Comparison of ENCODE assay signal across 19 cellular contexts in the genomic region with DNA sequence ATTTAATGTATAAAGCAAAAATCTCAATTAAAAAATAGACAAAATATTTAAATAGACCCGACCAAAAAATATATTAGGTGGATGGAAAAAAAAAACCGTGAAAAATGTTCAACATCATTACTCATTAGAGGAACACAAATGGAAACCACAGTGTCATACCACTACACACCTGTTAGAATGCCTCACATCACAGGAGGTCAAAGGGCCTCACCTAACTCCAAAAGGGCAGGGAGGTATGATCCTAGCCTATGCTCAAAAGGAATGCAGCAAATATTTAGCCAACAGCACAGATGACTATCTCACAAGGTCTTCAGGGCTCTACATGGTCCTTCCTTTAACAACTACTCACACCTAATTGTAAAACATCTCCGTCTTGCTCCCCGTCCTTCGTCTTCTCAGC.
A peak's percentile ranks its signal among the peaks of the same experiment; 100 is the strongest.
DNase-seq lines count a peak whose midpoint lies in the region; ATAC-seq and TF ChIP-seq lines count a peak whose summit lies in the region.
"Had no signal": no experiment of that assay in that cellular context is flagged by ENCODE, and none has a peak within 500 bp of the region (broad histone marks: within the 10 kb centered on the region; RNA-seq: fewer than 3 reads in every experiment).

No MANE protein-coding gene starts in this region.

- H3K27ac Mint-ChIP-seq in activated B cell treated with CpG ODN at 0.5 μM for 24 hours = peak overlapping the region; percentile 42
- H3K27ac Mint-ChIP-seq in stimulated activated naive B cell treated with anti-CD40 and anti-IgM and Interleukin-4, amounts not matched to agents 10 μg/mL and 1 μg/mL and 100 μg/mL, for 72 hours = no peak overlapping the region

- intact Hi-C loops in activated B cell treated with CpG ODN at 0.5 μM for 24 hours (cut with micrococcal nuclease) = no loop called here

- H3K4me3 ChIP-seq in smooth muscle cell = no peak overlapping the region
- H3K4me3 ChIP-seq: K562 had no signal

- no peak overlapping the region for H2AFZ ChIP-seq in smooth muscle cell (ENCODE audit: low read depth)

- no peaks in the 10 kb centered on the region for H3K36me3 ChIP-seq in smooth muscle cell (ENCODE audit: low read depth)

- H3F3A ChIP-seq in smooth muscle cell (ENCODE audit: low read depth) = no peaks in the 10 kb centered on the region

- no peaks in the 10 kb centered on the region for H3K9me3 ChIP-seq in smooth muscle cell (replicated peaks; ENCODE audit: low read depth)

- ATAC-seq in GM18867 (IDR thresholded peaks at IDR 0.05; ENCODE audit: unreplicated experiment) (peak; percentile 85), GM21447 (IDR thresholded peaks at IDR 0.05; ENCODE audit: unreplicated experiment) (peak; percentile 61), activated B cell treated with CpG ODN at 0.5 μM for 24 hours (ENCODE audit: low read depth) (peak; percentile 34), HG03097 (IDR thresholded peaks at IDR 0.05; ENCODE audit: low FRiP score, unreplicated experiment) (no peak)
- peak; percentile 60 to 79 for ATAC-seq in stimulated activated naive B cell treated with anti-CD40 and anti-IgM and Interleukin-4, amounts not matched to agents 10 μg/mL and 1 μg/mL and 100 μg/mL, for 72 hours (replicated peaks)
- ATAC-seq: K562, SK-N-SH treated with all-trans-retinoic acid at 6 μM for 48 hours had no signal

- no peak overlapping the region for H3K9ac ChIP-seq in smooth muscle cell (ENCODE audit: low read depth)

- no peaks in the 10 kb centered on the region for H3K36me3 Mint-ChIP-seq in activated B cell treated with CpG ODN at 0.5 μM for 24 hours (ENCODE audit: low read depth)
- H3K36me3 Mint-ChIP-seq in stimulated activated naive B cell treated with anti-CD40 and anti-IgM and Interleukin-4, amounts not matched to agents 10 μg/mL and 1 μg/mL and 100 μg/mL, for 72 hours = peaks cover 5 to 13% of the 10 kb centered on the region in 2 donors

- TF ChIP-seq CTCF in activated B cell treated with CpG ODN at 0.5 μM for 24 hours (IDR thresholded peaks at IDR 0.05) (no peak), smooth muscle cell (IDR thresholded peaks at IDR 0.05; ENCODE audit: borderline replicate concordance, insufficient read depth, poor library complexity, severe bottlenecking) (no peak)

- 92% methylated on average over 5 of the region's 5 CpGs for WGBS in smooth muscle cell (ENCODE audit: low lambda C conversion rate)

- no peak overlapping the region for H3K4me2 ChIP-seq in smooth muscle cell

- H4K20me1 ChIP-seq in smooth muscle cell (ENCODE audit: low read depth) = no peaks in the 10 kb centered on the region

- no peak overlapping the region for H3K4me3 Mint-ChIP-seq in activated B cell treated with CpG ODN at 0.5 μM for 24 hours
- no peak overlapping the region for H3K4me3 Mint-ChIP-seq in stimulated activated naive B cell treated with anti-CD40 and anti-IgM and Interleukin-4, amounts not matched to agents 10 μg/mL and 1 μg/mL and 100 μg/mL, for 72 hours

- POLR2A ChIA-PET in activated B cell treated with CpG ODN at 0.5 μM for 24 hours (lab: Charles Lee) = no interaction called here

- H3K27me3 Mint-ChIP-seq in activated B cell treated with CpG ODN at 0.5 μM for 24 hours = no peaks in the 10 kb centered on the region
- no peaks in the 10 kb centered on the region for H3K27me3 Mint-ChIP-seq in stimulated activated naive B cell treated with anti-CD40 and anti-IgM and Interleukin-4, amounts not matched to agents 10 μg/mL and 1 μg/mL and 100 μg/mL, for 72 hours

- no peaks in the 10 kb centered on the region for H3K79me2 ChIP-seq in smooth muscle cell (ENCODE audit: low read depth)

- H3K4me1 Mint-ChIP-seq in activated B cell treated with CpG ODN at 0.5 μM for 24 hours = peaks cover 18% of the 10 kb centered on the region
- H3K4me1 Mint-ChIP-seq in stimulated activated naive B cell treated with anti-CD40 and anti-IgM and Interleukin-4, amounts not matched to agents 10 μg/mL and 1 μg/mL and 100 μg/mL, for 72 hours = peaks cover 17 to 25% of the 10 kb centered on the region in 2 donors

- no peak overlapping the region for H3K27ac ChIP-seq in smooth muscle cell (ENCODE audit: low read depth)

- DNase-seq in activated B cell treated with CpG ODN at 0.5 μM for 24 hours (no peak), smooth muscle cell (lab: John Stamatoyannopoulos, UW; ENCODE audit: unreplicated experiment) (no peak)
- no peak for DNase-seq in stimulated activated naive B cell treated with anti-CD40 and anti-IgM and Interleukin-4, amounts not matched to agents 10 μg/mL and 1 μg/mL and 100 μg/mL, for 72 hours
- DNase-seq in effector CD8-positive, alpha-beta T cell (lab: John Stamatoyannopoulos, UW) = no peak
- DNase-seq: ACHN, AML-193, COR-L47, HCEC 1CT, NCI-H1436, NCI-H2029, NCI-H2171, NCI-H748 treated with DMSO at 0.1 percent for 48 hours, OCI-M1, SHP77 treated with DMSO at 0.1 percent for 48 hours had no signal

- H3K27me3 ChIP-seq in smooth muscle cell (ENCODE audit: low read depth) = no peaks in the 10 kb centered on the region

- CTCF ChIA-PET in activated B cell treated with CpG ODN at 0.5 μM for 24 hours (lab: Charles Lee) = no interaction called here

- H3K9me3 Mint-ChIP-seq in activated B cell treated with CpG ODN at 0.5 μM for 24 hours = peaks cover 7% of the 10 kb centered on the region
- peaks cover 7 to 17% of the 10 kb centered on the region in 2 donors for H3K9me3 Mint-ChIP-seq in stimulated activated naive B cell treated with anti-CD40 and anti-IgM and Interleukin-4, amounts not matched to agents 10 μg/mL and 1 μg/mL and 100 μg/mL, for 72 hours

- no peaks in the 10 kb centered on the region for H3K4me1 ChIP-seq in smooth muscle cell (ENCODE audit: low read depth)
